Comparison of ENCODE assay signal across 8 cellular contexts in the genomic region with DNA sequence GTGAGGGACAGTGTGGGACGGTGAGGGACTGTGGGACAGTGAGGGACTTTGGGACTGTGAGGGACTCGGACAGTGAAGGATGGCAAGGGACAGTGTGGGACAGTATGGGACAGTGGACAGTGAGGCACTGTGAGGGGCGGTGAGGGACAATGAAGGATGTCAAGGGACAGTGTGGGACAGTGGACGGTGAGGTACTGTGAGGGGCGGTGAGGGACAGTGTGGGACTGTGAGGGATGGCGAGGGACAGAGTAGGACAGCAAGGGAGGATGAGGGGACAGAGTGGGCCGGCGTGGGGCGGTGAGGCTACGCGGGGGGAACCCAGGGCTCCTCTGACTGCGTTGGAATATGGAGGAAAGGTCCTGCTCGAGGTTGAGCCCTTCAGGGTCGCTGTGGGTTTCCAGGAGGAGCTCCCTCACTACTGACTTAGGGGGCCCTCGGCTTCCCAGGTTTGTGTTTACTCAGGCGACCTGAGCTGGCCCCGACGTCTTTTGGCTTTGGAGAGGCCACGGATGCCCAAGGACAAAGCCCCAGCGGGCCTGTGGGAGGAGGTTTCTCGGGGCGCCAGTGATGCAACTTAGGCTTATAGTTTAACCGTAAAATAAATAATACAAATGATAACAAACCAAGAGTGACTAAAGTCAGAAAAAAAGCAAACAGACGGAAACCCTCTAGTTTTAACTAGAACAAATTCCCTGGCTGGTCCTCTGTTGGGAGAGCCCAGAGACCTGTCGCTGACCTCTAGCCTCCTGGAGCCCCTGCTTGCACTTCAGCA. TPM values are rescaled to one million over a fixed set of nuclear protein-coding genes. Genes with fewer than 3 reads are reported as not detected.
DNase-seq lines count a peak whose midpoint lies in the region; ATAC-seq and TF ChIP-seq lines count a peak whose summit lies in the region.

No MANE protein-coding gene starts in this region.

- peak overlapping the region; percentile 99 for H3K14ac ChIP-seq in IMR-90 (replicated peaks; ENCODE audit: low read depth, low read length)

- H2AK5ac ChIP-seq in IMR-90 (ENCODE audit: low read depth, low read length): peak overlapping the region; percentile 100

- H3K27ac Mint-ChIP-seq in effector memory CD8-positive, alpha-beta T cell: peak overlapping the region; percentile 44 to 90

- H3K27ac ChIP-seq in 22Rv1 (peak overlapping the region; percentile 71), IMR-90 (ENCODE audit: insufficient read depth, low read length) (peak overlapping the region; percentile 95), muscle layer of colon (ENCODE audit: low read depth, low read length) (peak overlapping the region; percentile 87)

- H2AFZ ChIP-seq in IMR-90 (replicated peaks; ENCODE audit: low read length, poor library complexity): peak overlapping the region; percentile 82

- H3K9me3 Mint-ChIP-seq in effector memory CD8-positive, alpha-beta T cell: no peaks in the 10 kb centered on the region

- in situ Hi-C loops in IMR-90 (cut with MboI; ENCODE audit: low sequenced_read_pairs): no loop called here

- peak overlapping the region; percentile 100 for H3K18ac ChIP-seq in IMR-90 (ENCODE audit: low read depth, low read length)

- H3K9ac ChIP-seq in IMR-90 (ENCODE audit: low read depth, low read length) (peak overlapping the region; percentile 97), muscle layer of colon (ENCODE audit: low read length) (peak overlapping the region; percentile 69)

- peaks cover 4 to 33% of the 10 kb centered on the region in 2 experiments; a peak in 2 of 4 replicates for H3K79me1 ChIP-seq in IMR-90 (ENCODE audit: low read depth in 1 of 2, low read length in 2 of 2)

- peak overlapping the region; percentile 99 for H2BK5ac ChIP-seq in IMR-90 (ENCODE audit: low read depth, low read length, poor library complexity, severe bottlenecking)

- no TSS peak for BruUV-seq in IMR-90 (replicated peaks; lab: Mats Ljungman, UMichigan)

- peak overlapping the region; percentile 98 for H2AK9ac ChIP-seq in IMR-90 (replicated peaks; ENCODE audit: low read depth, low read length, poor library complexity)

- peak overlapping the region; percentile 100 for H3K4ac ChIP-seq in IMR-90 (ENCODE audit: low read depth, low read length)

- H4K5ac ChIP-seq in IMR-90 (ENCODE audit: low read depth, low read length): peak overlapping the region; percentile 100

- H4K20me1 ChIP-seq in IMR-90 (ENCODE audit: insufficient read depth, low read length): peaks cover 42% of the 10 kb centered on the region

- DNase-seq in IMR-90: peak; percentile 80
- no peak for DNase-seq in effector memory CD8-positive, alpha-beta T cell
- DNase-seq in NCI-H1436 treated with DMSO at 0.1 percent for 48 hours (lab: John Stamatoyannopoulos, UW): no peak
- no peak for DNase-seq in activated naive CD4-positive, alpha-beta T cell (lab: John Stamatoyannopoulos, UW)
- no peak for DNase-seq in dermis blood vessel endothelial cell

- H3K9me3 ChIP-seq in IMR-90 (ENCODE audit: control insufficient read depth, insufficient read depth, low read length) (no peaks in the 10 kb centered on the region), muscle layer of colon (ENCODE audit: low read length) (no peaks in the 10 kb centered on the region)

- no peak for TF ChIP-seq RAD21 in IMR-90 (IDR thresholded peaks at IDR 0.05; ENCODE audit: low read length)

- no peaks in the 10 kb centered on the region for H3K27me3 ChIP-seq in IMR-90 (ENCODE audit: control insufficient read depth, insufficient read depth, low read length)
- H3K27me3 ChIP-seq in muscle layer of colon (ENCODE audit: control insufficient read depth in 1 of 2, insufficient read depth in 2 of 2, low read length in 2 of 2): no peaks in the 10 kb centered on the region

- peak; percentile 65; the same call in 1 of the 2 replicates for TF ChIP-seq POLR2A in IMR-90 (IDR thresholded peaks at IDR 0.05; ENCODE audit: low read depth, low read length)

- H3K36me3 ChIP-seq in IMR-90 (ENCODE audit: control insufficient read depth, insufficient read depth, low read length) (no peaks in the 10 kb centered on the region; the same call in 1 of the 2 replicates), muscle layer of colon (ENCODE audit: insufficient read depth, low read length) (no peaks in the 10 kb centered on the region)

- POLR2A ChIA-PET in IMR-90 (lab: Charles Lee; ENCODE audit: unreplicated experiment): interaction anchor here (0.5 to 0.9 kb wide), 5 partner anchors 50 to 287 kb away, joined by 3 to 18 read pairs (median 3); no protein-coding TSS in a partner anchor

- peaks cover 12% of the 10 kb centered on the region for H3K36me3 Mint-ChIP-seq in effector memory CD8-positive, alpha-beta T cell (ENCODE audit: insufficient read depth)

- H3K27me3 Mint-ChIP-seq in effector memory CD8-positive, alpha-beta T cell: peaks cover 6 to 17% of the 10 kb centered on the region in 2 donors

- H2BK15ac ChIP-seq in IMR-90 (ENCODE audit: low read depth, low read length): peak overlapping the region; percentile 99

- ATAC-seq in IMR-90 (ENCODE audit: low read depth): peak; percentile 21
- ATAC-seq in effector memory CD8-positive, alpha-beta T cell (replicated peaks): no peak
- no peak for ATAC-seq in HG02938 (IDR thresholded peaks at IDR 0.05; ENCODE audit: unreplicated experiment)

- H3K4me3 Mint-ChIP-seq in effector memory CD8-positive, alpha-beta T cell: peak overlapping the region; percentile 60 to 65

- peaks cover 14% of the 10 kb centered on the region for H3K4me1 ChIP-seq in IMR-90 (ENCODE audit: control insufficient read depth, insufficient read depth, low read length)
- H3K4me1 ChIP-seq in muscle layer of colon (ENCODE audit: insufficient read depth, low read length): peaks cover 48% of the 10 kb centered on the region

- H2BK20ac ChIP-seq in IMR-90 (ENCODE audit: low read depth, low read length): peak overlapping the region; percentile 97

- H4K8ac ChIP-seq in IMR-90 (ENCODE audit: low read depth in 2 of 2, low read length in 2 of 2): peak overlapping the region; percentile 93 to 95

- TF ChIP-seq CTCF in 22Rv1 (IDR thresholded peaks at IDR 0.05) (no peak), IMR-90 (conservative IDR thresholded peaks at IDR 0.05; ENCODE audit: low read depth, low read length) (no peak)

- H3K56ac ChIP-seq in IMR-90 (ENCODE audit: extremely low read depth, insufficient read depth, low read length): peak overlapping the region; percentile 74

- H3K4me1 Mint-ChIP-seq in effector memory CD8-positive, alpha-beta T cell (ENCODE audit: low read depth in 2 of 2): peaks cover 13% of the 10 kb centered on the region in 2 donors

- 67% methylated on average over 14 of the region's 25 CpGs; no CpG with 5 or more reads in 1 of the 2 experiments for WGBS in IMR-90 (ENCODE audit: extremely low coverage in 2 of 2, insufficient read length in 1 of 2), 2 experiments

- peak overlapping the region; percentile 100 for H3K23ac ChIP-seq in IMR-90 (ENCODE audit: low read depth, low read length)

- H4K91ac ChIP-seq in IMR-90 (ENCODE audit: insufficient read depth, low read depth, low read length): peak overlapping the region; percentile 99

- peak overlapping the region; percentile 99 for H2BK120ac ChIP-seq in IMR-90 (ENCODE audit: low read depth, low read length)

- intact Hi-C loops in IMR-90 (cut with micrococcal nuclease): loop anchor here (2.0 to 5.0 kb wide), 4 partner anchors 44 to 212 kb away; no protein-coding TSS in a partner anchor

- CTCF ChIA-PET in IMR-90 (lab: Yijun Ruan, JAX): interaction anchor here (0.7 to 1.3 kb wide), 2 partner anchors 12 to 288 kb away, joined by 3 to 4 read pairs; no protein-coding TSS in a partner anchor

- peak overlapping the region; percentile 100 for H3K4me2 ChIP-seq in IMR-90 (ENCODE audit: low read depth, low read length)

- dilution Hi-C loops in IMR-90 (cut with HindIII; ENCODE audit: low sequenced_read_pairs, unreplicated experiment): no loop called here

- H3K9me1 ChIP-seq in IMR-90 (ENCODE audit: insufficient read depth, low read length): peaks cover 8% of the 10 kb centered on the region

- H3K4me3 ChIP-seq in IMR-90 (ENCODE audit: insufficient read depth, low read depth, low read length) (peak overlapping the region; percentile 66), muscle layer of colon (ENCODE audit: low read depth in 1 of 2, low read length in 2 of 2) (peak overlapping the region; percentile 51 to 70)

TF ChIP-seq in IMR-90, 13 proteins besides CTCF, POLR2A, EP300 and RAD21:
- TF ChIP-seq CEBPB (IDR thresholded peaks at IDR 0.05; ENCODE audit: low read depth, low read length) (peak; percentile 95), FOS (IDR thresholded peaks at IDR 0.05; ENCODE audit: low read depth, low read length) (peak; percentile 41; the same call in 1 of the 2 replicates), RCOR1 (IDR thresholded peaks at IDR 0.05; ENCODE audit: insufficient replicate concordance, low read length) (no peak), CHD1 (IDR thresholded peaks at IDR 0.05; ENCODE audit: low read depth, low read length) (no peak), MAZ (IDR thresholded peaks at IDR 0.05; ENCODE audit: borderline replicate concordance, low read depth, low read length) (peak; percentile 45; the same call in 1 of the 2 replicates), BHLHE40 (IDR thresholded peaks at IDR 0.05; ENCODE audit: low read depth, low read length) (peak; percentile 15; the same call in 1 of the 2 replicates), SMC3 (IDR thresholded peaks at IDR 0.05; ENCODE audit: low read depth, low read length) (no peak; the same call in 1 of the 2 replicates)
- TF ChIP-seq, protein P1, sequence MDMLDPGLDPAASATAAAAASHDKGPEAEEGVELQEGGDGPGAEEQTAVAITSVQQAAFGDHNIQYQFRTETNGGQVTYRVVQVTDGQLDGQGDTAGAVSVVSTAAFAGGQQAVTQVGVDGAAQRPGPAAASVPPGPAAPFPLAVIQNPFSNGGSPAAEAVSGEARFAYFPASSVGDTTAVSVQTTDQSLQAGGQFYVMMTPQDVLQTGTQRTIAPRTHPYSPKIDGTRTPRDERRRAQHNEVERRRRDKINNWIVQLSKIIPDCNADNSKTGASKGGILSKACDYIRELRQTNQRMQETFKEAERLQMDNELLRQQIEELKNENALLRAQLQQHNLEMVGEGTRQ (IDR thresholded peaks at IDR 0.05; ENCODE audit: low read depth, low read length): no peak

RNA-seq across cellular contexts. Expression of a gene that starts 1.1 kb away (rescaled TPM):
- total RNA-seq in IMR-90 (2012; rRNA removed) (101 and 106 TPM in 2 replicates), dermis blood vessel endothelial cell (32.4 and 50.5 TPM in 2 replicates)
- polyA plus RNA-seq in IMR-90 (2012; rRNA removed): 102 and 145 TPM in 2 replicates
- polyA plus RNA-seq in IMR-90 (2012; cell fraction: cytosol; rRNA removed): 66.7 and 88.3 TPM in 2 replicates
- 50.7 and 405 TPM in 2 replicates for polyA plus RNA-seq in IMR-90 (2012; cell fraction: nucleus; rRNA removed; ENCODE audit: low replicate concordance)
